Comparison of ENCODE assay signal across 1 cellular context in genomic region chr19:39247701-39248664, GRCh38.
TF ChIP-seq lines count a peak whose summit lies in the region.

No MANE protein-coding gene starts in this region.

TF ChIP-seq in GM23338, 12 proteins besides CTCF, POLR2A, EP300 and RAD21 (continued from another document):
- TF ChIP-seq STAT1 (IDR thresholded peaks at IDR 0.05; ENCODE audit: unreplicated experiment) = no peak
